ENCODE assay signal across 8 cellular contexts in the genomic region with DNA sequence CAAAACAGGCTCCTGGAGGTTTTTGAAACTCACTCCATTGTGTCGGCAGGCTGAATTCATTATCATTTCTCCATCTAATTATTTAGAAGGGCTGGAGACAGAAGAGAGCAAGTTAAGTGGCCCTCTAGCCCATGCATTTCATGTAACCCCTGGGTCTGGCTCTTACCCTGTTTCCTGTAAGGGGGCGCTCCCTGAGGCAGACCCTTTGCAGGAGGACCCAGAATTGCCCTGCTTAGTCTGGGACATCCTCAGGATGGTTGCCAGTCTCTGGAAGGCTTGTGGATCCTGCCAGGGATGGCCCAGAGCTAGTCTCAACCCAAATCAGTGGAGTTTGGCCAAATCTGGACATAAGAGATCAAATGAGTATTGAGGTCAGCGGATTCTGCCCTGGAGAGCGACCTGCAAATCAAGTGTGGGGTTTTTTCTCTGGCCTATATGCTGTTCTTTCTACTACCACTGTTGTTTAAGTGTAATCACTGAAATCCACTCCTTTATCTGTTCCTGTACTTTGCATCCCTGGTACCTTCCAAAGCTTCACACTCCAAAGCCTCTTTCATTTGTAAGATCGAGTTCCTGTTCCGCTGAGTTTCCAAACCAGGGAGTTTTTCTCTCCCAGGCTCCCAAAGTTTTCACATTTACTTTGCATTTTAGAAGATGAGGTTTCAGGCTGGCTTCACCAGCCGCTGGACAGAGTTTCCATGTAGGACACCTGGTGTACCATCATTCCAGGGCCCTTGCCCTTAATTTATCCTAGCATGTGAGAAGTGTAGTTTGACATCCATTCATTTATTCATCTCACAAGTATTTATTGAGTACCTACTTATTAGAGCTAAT. TPM values are rescaled to one million over a fixed set of nuclear protein-coding genes. Genes with fewer than 3 reads are reported as not detected.
DNase-seq lines count a peak whose midpoint lies in the region; ATAC-seq and TF ChIP-seq lines count a peak whose summit lies in the region.

No MANE protein-coding gene starts in this region.

- no peak overlapping the region for H3K4me3 ChIP-seq in Caco-2 (ENCODE audit: low read depth, low read length)
- no peak overlapping the region for H3K4me3 ChIP-seq in SK-N-MC
- peak overlapping the region; percentile 39 for H3K4me3 ChIP-seq in rectal smooth muscle tissue (ENCODE audit: low read length)

- BruUV-seq in Caco-2 (replicated peaks; lab: Mats Ljungman, UMichigan), result no TSS peak

- H3K36me3 ChIP-seq in Caco-2 (ENCODE audit: control insufficient read depth, insufficient read depth, low read length) (no peaks in the 10 kb centered on the region), SK-N-MC (ENCODE audit: insufficient read depth, low read length) (no peaks in the 10 kb centered on the region), rectal smooth muscle tissue (ENCODE audit: control insufficient read depth, insufficient read depth, low read length) (no peaks in the 10 kb centered on the region)

- no peaks in the 10 kb centered on the region for H3K9me3 Mint-ChIP-seq in Caco-2 (ENCODE audit: unreplicated experiment)

- TF ChIP-seq CTCF in Caco-2 (IDR thresholded peaks at IDR 0.05; ENCODE audit: insufficient read depth in 1 of 2, low read depth in 1 of 2, low read length in 1 of 2, severe bottlenecking in 1 of 2, unreplicated experiment in 1 of 2) (no peak), foreskin keratinocyte (conservative IDR thresholded peaks at IDR 0.05) (no peak)

- ATAC-seq in foreskin keratinocyte (no peak), GM18505 (IDR thresholded peaks at IDR 0.05; ENCODE audit: unreplicated experiment) (no peak)

- no peak for TF ChIP-seq POLR2A in GM18505 (IDR thresholded peaks at IDR 0.05; ENCODE audit: borderline replicate concordance, extremely low read depth, insufficient read depth, insufficient read length)

- H3K27ac ChIP-seq in SK-N-MC (0 out of 2 replicates have a peak overlapping the region, but pooled peaks have one; percentile 13), foreskin keratinocyte (peak overlapping the region; percentile 31), rectal smooth muscle tissue (ENCODE audit: low read depth, low read length) (peak overlapping the region; percentile 65)

- H3K9me3 ChIP-seq in Caco-2 (no peaks in the 10 kb centered on the region), SK-N-MC (ENCODE audit: low read depth, low read length) (no peaks in the 10 kb centered on the region)

- H3K9ac ChIP-seq in SK-N-MC (ENCODE audit: insufficient read length) (no peak overlapping the region), rectal smooth muscle tissue (ENCODE audit: low read length) (peak overlapping the region; percentile 6)

- no peaks in the 10 kb centered on the region for H3K27me3 ChIP-seq in Caco-2 (replicated peaks; ENCODE audit: control insufficient read depth, insufficient read depth, low read length)
- no peaks in the 10 kb centered on the region for H3K27me3 ChIP-seq in foreskin keratinocyte
- no peaks in the 10 kb centered on the region for H3K27me3 ChIP-seq in rectal smooth muscle tissue (ENCODE audit: control insufficient read depth, insufficient read depth, low read length)

- peaks cover 8% of the 10 kb centered on the region for H3K36me3 Mint-ChIP-seq in Caco-2 (ENCODE audit: insufficient read depth, unreplicated experiment)

- POLR2A ChIA-PET in Caco-2 (lab: Charles Lee), result no interaction called here

- DNase-seq in Caco-2 (no peak), SK-N-MC (ENCODE audit: low read depth, low spot score) (no peak), foreskin keratinocyte (no peak), medulla oblongata (ENCODE audit: extremely low spot score) (no peak), NCI-H2196 treated with DMSO at 0.1 percent for 48 hours (lab: John Stamatoyannopoulos, UW; ENCODE audit: unreplicated experiment) (no peak)
- DNase-seq in activated CD8-positive, alpha-beta memory T cell treated with anti-CD3 and anti-CD28 coated beads, Interleukin-2, amount 50 U/mL, for 48 hours, result no peak

- no peaks in the 10 kb centered on the region for H3K27me3 Mint-ChIP-seq in Caco-2 (ENCODE audit: insufficient read depth, unreplicated experiment)

- H3K4me1 ChIP-seq in Caco-2 (peaks cover 62% of the 10 kb centered on the region), foreskin keratinocyte (peaks cover 62% of the 10 kb centered on the region), rectal smooth muscle tissue (ENCODE audit: control insufficient read depth, insufficient read depth, low read length) (peaks cover 77% of the 10 kb centered on the region)

- CTCF ChIA-PET in Caco-2 (lab: Charles Lee), result no interaction called here

- intact Hi-C loops in Caco-2 (cut with micrococcal nuclease; ENCODE audit: unreplicated experiment), result no loop called here

- H3K4me3 Mint-ChIP-seq in Caco-2 (ENCODE audit: unreplicated experiment), result no peak overlapping the region

- peaks cover 57% of the 10 kb centered on the region for H3K4me1 Mint-ChIP-seq in Caco-2 (ENCODE audit: low read depth, unreplicated experiment)

- peak overlapping the region; percentile 7 for H3K27ac Mint-ChIP-seq in Caco-2 (ENCODE audit: unreplicated experiment)

RNA-seq across cellular contexts. Expression of a gene that starts 6.3 kb away (rescaled TPM):
- total RNA-seq in Caco-2 (2022) (33.2 and 34.8 TPM in 2 replicates), foreskin keratinocyte (29.1 and 30.1 TPM in 2 replicates)
- 8.0 and 9.4 TPM in 2 replicates for polyA plus RNA-seq in foreskin keratinocyte

Comparison
In these comparisons a context has a peak if more than half of its experiments do, and no peak if none do; other contexts are left out.
1. H3K27ac ChIP-seq: peak in every context shown above with its lines; median percentile 65 in rectal smooth muscle tissue; 31 in foreskin keratinocyte; 13 in SK-N-MC.